1 cellular context compared by ENCODE assay signal in the genomic region with DNA sequence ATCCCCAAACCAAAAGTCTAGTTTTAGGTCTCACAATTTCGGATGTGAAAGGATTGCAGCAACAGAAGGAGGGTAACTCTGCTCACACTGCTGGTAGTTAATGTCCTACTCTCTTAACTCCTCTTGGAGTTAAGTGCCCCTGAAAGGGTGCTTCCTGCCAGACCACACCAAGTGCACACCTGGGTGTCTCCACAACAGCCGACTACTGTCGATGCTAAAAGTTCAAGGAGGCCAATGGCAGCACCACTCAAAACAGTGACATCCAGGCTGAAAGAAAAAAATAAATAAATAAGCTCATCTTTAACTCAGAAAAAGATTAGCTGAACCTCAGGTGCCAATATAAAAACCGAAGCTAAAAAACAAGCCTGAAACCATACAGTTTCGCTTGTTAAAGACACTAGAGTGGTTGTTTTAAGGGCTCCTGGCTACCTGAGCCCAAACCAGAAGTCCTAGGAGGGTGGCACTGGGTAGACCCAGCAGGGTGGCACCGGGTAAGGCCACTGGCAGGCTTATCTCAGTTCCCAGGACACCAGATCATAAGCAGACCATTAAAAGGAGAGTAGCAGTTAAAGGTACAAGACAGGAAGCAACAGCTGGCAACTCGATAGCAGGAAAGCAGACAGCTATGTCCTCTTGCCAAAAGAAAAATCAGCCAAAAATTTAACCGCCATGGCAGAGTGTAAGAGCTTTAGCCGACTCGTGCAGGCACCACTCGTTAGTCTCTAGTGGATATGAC.
A peak's percentile ranks its signal among the peaks of the same experiment; 100 is the strongest.
TF ChIP-seq lines count a peak whose summit lies in the region.

No MANE protein-coding gene starts in this region.

TF ChIP-seq in HEK293, 187 proteins besides CTCF, POLR2A, EP300 and RAD21:
- TF ChIP-seq ZIC2 (tag by site-specific recombination; IDR thresholded peaks at IDR 0.05) (peak; percentile 42; the same call in 1 of the 2 replicates), ZFP3 (tag by site-specific recombination; IDR thresholded peaks at IDR 0.05; ENCODE audit: low read depth) (no peak), SCRT2 (tag by site-specific recombination; IDR thresholded peaks at IDR 0.05) (peak; percentile 61), ZNF362 (tag by site-specific recombination; IDR thresholded peaks at IDR 0.05) (peak; percentile 72; the same call in 1 of the 2 replicates), ZNF600 (tag by site-specific recombination; IDR thresholded peaks at IDR 0.05) (0 out of 2 replicates have a peak, but pooled peaks have one; percentile 17), ZNF175 (tag by site-specific recombination; IDR thresholded peaks at IDR 0.05) (no peak)
- TF ChIP-seq, protein P1, sequence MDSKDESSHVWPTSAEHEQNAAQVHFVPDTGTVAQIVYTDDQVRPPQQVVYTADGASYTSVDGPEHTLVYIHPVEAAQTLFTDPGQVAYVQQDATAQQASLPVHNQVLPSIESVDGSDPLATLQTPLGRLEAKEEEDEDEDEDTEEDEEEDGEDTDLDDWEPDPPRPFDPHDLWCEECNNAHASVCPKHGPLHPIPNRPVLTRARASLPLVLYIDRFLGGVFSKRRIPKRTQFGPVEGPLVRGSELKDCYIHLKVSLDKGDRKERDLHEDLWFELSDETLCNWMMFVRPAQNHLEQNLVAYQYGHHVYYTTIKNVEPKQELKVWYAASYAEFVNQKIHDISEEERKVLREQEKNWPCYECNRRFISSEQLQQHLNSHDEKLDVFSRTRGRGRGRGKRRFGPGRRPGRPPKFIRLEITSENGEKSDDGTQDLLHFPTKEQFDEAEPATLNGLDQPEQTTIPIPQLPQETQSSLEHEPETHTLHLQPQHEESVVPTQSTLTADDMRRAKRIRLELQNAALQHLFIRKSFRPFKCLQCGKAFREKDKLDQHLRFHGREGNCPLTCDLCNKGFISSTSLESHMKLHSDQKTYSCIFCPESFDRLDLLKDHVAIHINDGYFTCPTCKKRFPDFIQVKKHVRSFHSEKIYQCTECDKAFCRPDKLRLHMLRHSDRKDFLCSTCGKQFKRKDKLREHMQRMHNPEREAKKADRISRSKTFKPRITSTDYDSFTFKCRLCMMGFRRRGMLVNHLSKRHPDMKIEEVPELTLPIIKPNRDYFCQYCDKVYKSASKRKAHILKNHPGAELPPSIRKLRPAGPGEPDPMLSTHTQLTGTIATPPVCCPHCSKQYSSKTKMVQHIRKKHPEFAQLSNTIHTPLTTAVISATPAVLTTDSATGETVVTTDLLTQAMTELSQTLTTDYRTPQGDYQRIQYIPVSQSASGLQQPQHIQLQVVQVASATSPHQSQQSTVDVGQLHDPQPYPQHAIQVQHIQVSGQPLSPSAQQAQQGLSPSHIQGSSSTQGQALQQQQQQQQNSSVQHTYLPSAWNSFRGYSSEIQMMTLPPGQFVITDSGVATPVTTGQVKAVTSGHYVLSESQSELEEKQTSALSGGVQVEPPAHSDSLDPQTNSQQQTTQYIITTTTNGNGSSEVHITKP (tag by site-specific recombination; IDR thresholded peaks at IDR 0.05) = 0 out of 2 replicates have a peak, but pooled peaks have one; percentile 34
